In the genomic region with DNA sequence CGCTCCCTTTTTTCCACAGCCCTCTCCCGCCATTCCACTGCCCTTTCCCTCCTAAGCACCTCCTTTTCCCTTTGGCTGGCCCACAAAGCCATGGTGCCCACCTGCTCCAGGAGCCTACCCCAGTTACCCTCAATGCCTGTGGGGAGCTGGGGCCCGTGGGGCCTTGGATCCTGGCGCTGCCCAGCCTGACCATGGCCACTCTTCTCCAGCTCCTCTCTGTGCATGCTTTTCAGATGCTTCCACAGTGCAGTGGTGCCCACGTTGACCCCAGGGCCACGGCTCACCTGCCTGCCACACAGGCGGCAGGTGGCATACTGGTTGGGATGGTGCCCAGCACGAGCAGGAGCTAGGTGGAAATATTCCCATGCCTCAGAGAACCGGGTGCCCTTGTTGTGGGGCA, we compare ENCODE assay signal across 2 cellular contexts.
TF ChIP-seq lines count a peak whose summit lies in the region.

No MANE protein-coding gene starts in this region.

TF ChIP-seq in IMR-90, 13 proteins besides CTCF, POLR2A, EP300 and RAD21:
- TF ChIP-seq RCOR1 (IDR thresholded peaks at IDR 0.05; ENCODE audit: insufficient replicate concordance, low read length) (no peak), SMC3 (IDR thresholded peaks at IDR 0.05; ENCODE audit: low read depth, low read length) (no peak), BHLHE40 (IDR thresholded peaks at IDR 0.05; ENCODE audit: low read depth, low read length) (no peak), FOS (IDR thresholded peaks at IDR 0.05; ENCODE audit: low read depth, low read length) (no peak), RFX5 (IDR thresholded peaks at IDR 0.05; ENCODE audit: low read depth, low read length) (no peak), MAFK (IDR thresholded peaks at IDR 0.05; ENCODE audit: low read depth, low read length) (no peak), NFE2L2 (IDR thresholded peaks at IDR 0.05; ENCODE audit: low read depth, low read length) (no peak)

TF ChIP-seq in SK-N-SH, 30 proteins besides CTCF, POLR2A, EP300 and RAD21:
- TF ChIP-seq FOSL2 (IDR thresholded peaks at IDR 0.05; ENCODE audit: borderline replicate concordance, low read depth) (no peak), FOXM1 (IDR thresholded peaks at IDR 0.05; ENCODE audit: low read depth) (no peak), EZH2phosphoT487 (IDR thresholded peaks at IDR 0.05; ENCODE audit: borderline replicate concordance, low read depth) (no peak), RCOR1 (IDR thresholded peaks at IDR 0.05; ENCODE audit: low read length) (no peak), CHD2 (IDR thresholded peaks at IDR 0.05; ENCODE audit: low read length, partially characterized antibody) (no peak), RXRA (IDR thresholded peaks at IDR 0.05; ENCODE audit: borderline replicate concordance, low read depth) (no peak), ELF1 (IDR thresholded peaks at IDR 0.05) (no peak), RFX5 (IDR thresholded peaks at IDR 0.05; ENCODE audit: low read length) (no peak), TAF1 (IDR thresholded peaks at IDR 0.05; ENCODE audit: borderline replicate concordance, low read depth, low read length) (no peak)
- TF ChIP-seq, protein P1, sequence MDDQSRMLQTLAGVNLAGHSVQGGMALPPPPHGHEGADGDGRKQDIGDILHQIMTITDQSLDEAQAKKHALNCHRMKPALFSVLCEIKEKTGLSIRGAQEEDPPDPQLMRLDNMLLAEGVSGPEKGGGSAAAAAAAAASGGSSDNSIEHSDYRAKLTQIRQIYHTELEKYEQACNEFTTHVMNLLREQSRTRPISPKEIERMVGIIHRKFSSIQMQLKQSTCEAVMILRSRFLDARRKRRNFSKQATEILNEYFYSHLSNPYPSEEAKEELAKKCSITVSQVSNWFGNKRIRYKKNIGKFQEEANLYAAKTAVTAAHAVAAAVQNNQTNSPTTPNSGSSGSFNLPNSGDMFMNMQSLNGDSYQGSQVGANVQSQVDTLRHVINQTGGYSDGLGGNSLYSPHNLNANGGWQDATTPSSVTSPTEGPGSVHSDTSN (IDR thresholded peaks at IDR 0.05): no peak
- TF ChIP-seq, protein P2, sequence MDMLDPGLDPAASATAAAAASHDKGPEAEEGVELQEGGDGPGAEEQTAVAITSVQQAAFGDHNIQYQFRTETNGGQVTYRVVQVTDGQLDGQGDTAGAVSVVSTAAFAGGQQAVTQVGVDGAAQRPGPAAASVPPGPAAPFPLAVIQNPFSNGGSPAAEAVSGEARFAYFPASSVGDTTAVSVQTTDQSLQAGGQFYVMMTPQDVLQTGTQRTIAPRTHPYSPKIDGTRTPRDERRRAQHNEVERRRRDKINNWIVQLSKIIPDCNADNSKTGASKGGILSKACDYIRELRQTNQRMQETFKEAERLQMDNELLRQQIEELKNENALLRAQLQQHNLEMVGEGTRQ (IDR thresholded peaks at IDR 0.05; ENCODE audit: borderline replicate concordance, low read depth, low read length): no peak
- TF ChIP-seq, protein P3, sequence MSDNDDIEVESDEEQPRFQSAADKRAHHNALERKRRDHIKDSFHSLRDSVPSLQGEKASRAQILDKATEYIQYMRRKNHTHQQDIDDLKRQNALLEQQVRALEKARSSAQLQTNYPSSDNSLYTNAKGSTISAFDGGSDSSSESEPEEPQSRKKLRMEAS (IDR thresholded peaks at IDR 0.05; ENCODE audit: low read depth): no peak
- TF ChIP-seq, protein P4, sequence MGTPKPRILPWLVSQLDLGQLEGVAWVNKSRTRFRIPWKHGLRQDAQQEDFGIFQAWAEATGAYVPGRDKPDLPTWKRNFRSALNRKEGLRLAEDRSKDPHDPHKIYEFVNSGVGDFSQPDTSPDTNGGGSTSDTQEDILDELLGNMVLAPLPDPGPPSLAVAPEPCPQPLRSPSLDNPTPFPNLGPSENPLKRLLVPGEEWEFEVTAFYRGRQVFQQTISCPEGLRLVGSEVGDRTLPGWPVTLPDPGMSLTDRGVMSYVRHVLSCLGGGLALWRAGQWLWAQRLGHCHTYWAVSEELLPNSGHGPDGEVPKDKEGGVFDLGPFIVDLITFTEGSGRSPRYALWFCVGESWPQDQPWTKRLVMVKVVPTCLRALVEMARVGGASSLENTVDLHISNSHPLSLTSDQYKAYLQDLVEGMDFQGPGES (IDR thresholded peaks at IDR 0.05; ENCODE audit: low read depth, low read length): no peak
- TF ChIP-seq, protein P5, sequence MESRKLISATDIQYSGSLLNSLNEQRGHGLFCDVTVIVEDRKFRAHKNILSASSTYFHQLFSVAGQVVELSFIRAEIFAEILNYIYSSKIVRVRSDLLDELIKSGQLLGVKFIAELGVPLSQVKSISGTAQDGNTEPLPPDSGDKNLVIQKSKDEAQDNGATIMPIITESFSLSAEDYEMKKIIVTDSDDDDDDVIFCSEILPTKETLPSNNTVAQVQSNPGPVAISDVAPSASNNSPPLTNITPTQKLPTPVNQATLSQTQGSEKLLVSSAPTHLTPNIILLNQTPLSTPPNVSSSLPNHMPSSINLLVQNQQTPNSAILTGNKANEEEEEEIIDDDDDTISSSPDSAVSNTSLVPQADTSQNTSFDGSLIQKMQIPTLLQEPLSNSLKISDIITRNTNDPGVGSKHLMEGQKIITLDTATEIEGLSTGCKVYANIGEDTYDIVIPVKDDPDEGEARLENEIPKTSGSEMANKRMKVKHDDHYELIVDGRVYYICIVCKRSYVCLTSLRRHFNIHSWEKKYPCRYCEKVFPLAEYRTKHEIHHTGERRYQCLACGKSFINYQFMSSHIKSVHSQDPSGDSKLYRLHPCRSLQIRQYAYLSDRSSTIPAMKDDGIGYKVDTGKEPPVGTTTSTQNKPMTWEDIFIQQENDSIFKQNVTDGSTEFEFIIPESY (IDR thresholded peaks at IDR 0.05; ENCODE audit: borderline replicate concordance, low read depth): no peak
